Comparison of ENCODE assay signal across 24 cellular contexts in genomic region chr5:80780024-80780423, GRCh38.
DNase-seq lines count a peak whose midpoint lies in the region; ATAC-seq, FAIRE-seq and TF ChIP-seq lines count a peak whose summit lies in the region.
"Had no signal": no experiment of that assay in that cellular context is flagged by ENCODE, and none has a peak within 500 bp of the region (broad histone marks: within the 10 kb centered on the region; RNA-seq: fewer than 3 reads in every experiment).

No MANE protein-coding gene starts in this region.

- H3K18ac ChIP-seq in mesenchymal stem cell (ENCODE audit: low read depth in 1 of 2, low read length in 2 of 2), result no peak overlapping the region

- CTCF ChIA-PET in HepG2 (lab: Yijun Ruan, JAX; ENCODE audit: low intra/inter-chr PET ratio, low total read pairs), result no interaction called here

- BruUV-seq in HepG2 (replicated peaks; lab: Mats Ljungman, UMichigan), result no TSS peak

- DNase-seq in HepG2 (ENCODE audit: low spot score) (peak; percentile 25), right lobe of liver (no peak), mesenchymal stem cell (no peak), thyroid gland (no peak), NCI-H226 (no peak), dorsolateral prefrontal cortex (no peak)
- DNase-seq: AML-193; Caco-2; CD4-positive, alpha-beta T cell; CD8-positive, alpha-beta T cell; DMS 273 treated with DMSO at 0.1 percent for 48 hours; DMS153; DMS53; DMS79; DND-41; EL; GDM1 had no signal

- H2BK5ac ChIP-seq in mesenchymal stem cell (ENCODE audit: low read depth, low read length, poor library complexity, severe bottlenecking), result no peak overlapping the region

- H3K36me3 ChIP-seq in HepG2 (replicated peaks in 1 of 2; ENCODE audit: control insufficient read depth in 1 of 2, insufficient read depth in 2 of 2, low read length in 2 of 2), result no peaks in the 10 kb centered on the region
- peaks cover 0 to 4% (median 1%) of the 10 kb centered on the region in 4 donors for H3K36me3 ChIP-seq in right lobe of liver
- H3K36me3 ChIP-seq in mesenchymal stem cell (ENCODE audit: control insufficient read depth in 1 of 2, insufficient read depth in 2 of 2, low read depth in 1 of 2, low read length in 2 of 2), result peaks cover 0 to 21% of the 10 kb centered on the region in 2 experiments
- no peaks in the 10 kb centered on the region for H3K36me3 ChIP-seq in thyroid gland

- H4K8ac ChIP-seq in mesenchymal stem cell (ENCODE audit: low read length), result no peak overlapping the region

- H3K4me1 ChIP-seq in HepG2 (ENCODE audit: insufficient read depth, low read length), result peaks cover 6% of the 10 kb centered on the region; the same call in 1 of the 2 replicates
- no peaks in the 10 kb centered on the region for H3K4me1 ChIP-seq in right lobe of liver
- H3K4me1 ChIP-seq in mesenchymal stem cell (ENCODE audit: control insufficient read depth, insufficient read depth, low read depth, low read length), result peaks cover 2% of the 10 kb centered on the region
- peaks cover 0 to 11% of the 10 kb centered on the region in 2 donors for H3K4me1 ChIP-seq in thyroid gland
- H3K4me1 ChIP-seq: BLaER1 treated with 17β-estradiol and CSF1 and Interleukin-3, amounts not matched to agents 10 nM and 100 nM; Caco-2 had no signal

- no peak overlapping the region for H2BK12ac ChIP-seq in mesenchymal stem cell (ENCODE audit: low read length in 2 of 2)

- in situ Hi-C loops in HepG2 (cut with HindIII; ENCODE audit: extremely low pct_ligation_motif_present, low pct_unique_long_range_greater_than_20kb), result no loop called here

- H2BK15ac ChIP-seq in mesenchymal stem cell (ENCODE audit: low read depth, poor library complexity, severe bottlenecking), result no peak overlapping the region

- TF ChIP-seq POLR2A in HepG2 (IDR thresholded peaks at IDR 0.05; ENCODE audit: insufficient read depth in 1 of 2, low read depth in 2 of 2, low read length in 2 of 2) (no peak), right lobe of liver (IDR thresholded peaks at IDR 0.05) (no peak), thyroid gland (IDR thresholded peaks at IDR 0.05) (no peak)

- peaks cover 2% of the 10 kb centered on the region for H3K79me1 ChIP-seq in mesenchymal stem cell (replicated peaks; ENCODE audit: low read length, poor library complexity, severe bottlenecking)

- POLR2A ChIA-PET in HepG2 (lab: Yijun Ruan, JAX), result no interaction called here

- no peaks in the 10 kb centered on the region for H3K27me3 ChIP-seq in HepG2 (ENCODE audit: control insufficient read depth in 1 of 2, insufficient read depth in 2 of 2, low read length in 2 of 2)
- no peaks in the 10 kb centered on the region for H3K27me3 ChIP-seq in right lobe of liver
- no peaks in the 10 kb centered on the region for H3K27me3 ChIP-seq in mesenchymal stem cell (ENCODE audit: control insufficient read depth in 1 of 2, insufficient read depth in 1 of 2, low read length in 2 of 2)
- no peaks in the 10 kb centered on the region for H3K27me3 ChIP-seq in thyroid gland
- H3K27me3 ChIP-seq in dorsolateral prefrontal cortex, result no peaks in the 10 kb centered on the region
- H3K27me3 ChIP-seq: BLaER1 treated with 17β-estradiol and CSF1 and Interleukin-3, amounts not matched to agents 10 nM and 100 nM had no signal

- ATAC-seq in HepG2 (peak; percentile 86), right lobe of liver (no peak)
- ATAC-seq: A549; CD8-positive, alpha-beta T cell; GM12878 had no signal

- H2AK5ac ChIP-seq in mesenchymal stem cell (ENCODE audit: low read length, severe bottlenecking), result no peak overlapping the region

- no peak for FAIRE-seq in HepG2 (lab: Jason Lieb, UNC)
- FAIRE-seq: A549, GM12878, GM12892, GM18507 had no signal

- TF ChIP-seq RAD21 in HepG2 (CRISPR knock-in tag; IDR thresholded peaks at IDR 0.05), result no peak

- no peaks in the 10 kb centered on the region for H4K20me1 ChIP-seq in HepG2 (ENCODE audit: insufficient read depth, low read length)
- H4K20me1 ChIP-seq: BLaER1 treated with 17β-estradiol and CSF1 and Interleukin-3, amounts not matched to agents 10 nM and 100 nM had no signal

- no peak overlapping the region for H3K4ac ChIP-seq in mesenchymal stem cell (ENCODE audit: low read depth in 1 of 2, low read length in 2 of 2)

- no peak overlapping the region for H3K9ac ChIP-seq in HepG2 (ENCODE audit: insufficient read depth, low read depth, low read length)
- no peak overlapping the region for H3K9ac ChIP-seq in mesenchymal stem cell (ENCODE audit: low read length)
- H3K9ac ChIP-seq: BLaER1 treated with 17β-estradiol and CSF1 and Interleukin-3, amounts not matched to agents 10 nM and 100 nM had no signal

- H3K4me2 ChIP-seq in HepG2 (ENCODE audit: low read depth, low read length) (no peak overlapping the region), mesenchymal stem cell (ENCODE audit: low read length, poor library complexity, severe bottlenecking) (no peak overlapping the region)
- H3K4me2 ChIP-seq: A549; BLaER1 treated with 17β-estradiol and CSF1 and Interleukin-3, amounts not matched to agents 10 nM and 100 nM had no signal

- 91% methylated on average over 2 of the region's 2 CpGs for WGBS in HepG2 (ENCODE audit: low lambda C conversion rate)
- 96% methylated on average over 2 of the region's 2 CpGs for WGBS in right lobe of liver (ENCODE audit: insufficient coverage, low coverage, low lambda C conversion rate, missing lambda C conversion rate)
- WGBS in mesenchymal stem cell, result 100% methylated on average over 1 of the region's 2 CpGs
- WGBS in thyroid gland, 2 donors, result 98% methylated on average over 2 of the region's 2 CpGs

- H3K9me3 ChIP-seq in HepG2 (ENCODE audit: low read length) (no peaks in the 10 kb centered on the region), right lobe of liver (no peaks in the 10 kb centered on the region), mesenchymal stem cell (ENCODE audit: control insufficient read depth, low read length) (no peaks in the 10 kb centered on the region), thyroid gland (no peaks in the 10 kb centered on the region)
- H3K9me3 ChIP-seq: A549, Caco-2 had no signal

- H3K27ac ChIP-seq in HepG2 (ENCODE audit: extremely low read length, insufficient read depth, low read length) (no peak overlapping the region), right lobe of liver (no peak overlapping the region), mesenchymal stem cell (ENCODE audit: low read length, poor library complexity, severe bottlenecking) (peak overlapping the region; percentile 24), thyroid gland (peak overlapping the region in 2 of 3 donors; percentile 46 to 50), dorsolateral prefrontal cortex (no peak overlapping the region)
- H3K27ac ChIP-seq: 22Rv1; A549; BLaER1 treated with 17β-estradiol and CSF1 and Interleukin-3, amounts not matched to agents 10 nM and 100 nM; C4-2B had no signal

- no peak overlapping the region for H2BK120ac ChIP-seq in mesenchymal stem cell (ENCODE audit: low read depth, low read length)

- H3K79me2 ChIP-seq in HepG2 (ENCODE audit: insufficient read depth, low read length), result no peaks in the 10 kb centered on the region

- no peak overlapping the region for H4K91ac ChIP-seq in mesenchymal stem cell (ENCODE audit: low read length)

- H3K14ac ChIP-seq in mesenchymal stem cell (ENCODE audit: low read length in 2 of 2), result no peak overlapping the region

- no peak overlapping the region for H3K23ac ChIP-seq in mesenchymal stem cell (ENCODE audit: low read length in 2 of 2)

- no peak for TF ChIP-seq CTCF in HepG2 (CRISPR knock-in tag; IDR thresholded peaks at IDR 0.05)
- TF ChIP-seq CTCF in right lobe of liver (IDR thresholded peaks at IDR 0.05), result no peak
- no peak for TF ChIP-seq CTCF in thyroid gland (IDR thresholded peaks at IDR 0.05)
- TF ChIP-seq CTCF in dorsolateral prefrontal cortex (IDR thresholded peaks at IDR 0.05 in 54 of 56, conservative IDR thresholded peaks at IDR 0.05 in 2 of 56; ENCODE audit: low read depth in 1 of 56, partially characterized antibody in 56 of 56), result no peak

- H3K4me3 ChIP-seq in HepG2 (replicated peaks in 1 of 3; ENCODE audit: insufficient read depth in 1 of 3, low read depth in 2 of 3, low read length in 3 of 3) (no peak overlapping the region), right lobe of liver (no peak overlapping the region), mesenchymal stem cell (ENCODE audit: insufficient read depth in 1 of 2, low read depth in 1 of 2, low read length in 2 of 2) (no peak overlapping the region), thyroid gland (replicated peaks in 1 of 3) (no peak overlapping the region), dorsolateral prefrontal cortex (no peak overlapping the region)
- H3K4me3 ChIP-seq: A549; BLaER1 treated with 17β-estradiol and CSF1 and Interleukin-3, amounts not matched to agents 10 nM and 100 nM; GM12878 had no signal

- no peak overlapping the region for H2AFZ ChIP-seq in HepG2 (ENCODE audit: low read length)
- H2AFZ ChIP-seq in mesenchymal stem cell (ENCODE audit: low read depth, low read length), result no peak overlapping the region

- intact Hi-C loops in HepG2 (cut with micrococcal nuclease; ENCODE audit: unreplicated experiment) (no loop called here), right lobe of liver (cut with DNase I) (no loop called here), thyroid gland (cut with DNase I) (no loop called here), dorsolateral prefrontal cortex (cut with DNase I) (no loop called here)

- TF ChIP-seq EP300 in HepG2 (IDR thresholded peaks at IDR 0.05; ENCODE audit: low read depth in 2 of 2, low read length in 2 of 2) (no peak), HepG2 (CRISPR knock-in tag; IDR thresholded peaks at IDR 0.05; ENCODE audit: borderline replicate concordance) (no peak)

TF ChIP-seq in HepG2, 621 proteins besides CTCF, POLR2A, EP300 and RAD21 (continues in another document):
- TF ChIP-seq SAP130 (CRISPR knock-in tag; IDR thresholded peaks at IDR 0.05; ENCODE audit: low read depth) (peak; percentile 22; the same call in 1 of the 2 replicates), PATZ1 (CRISPR knock-in tag; IDR thresholded peaks at IDR 0.05) (no peak)

Comparison
In these comparisons a context has a peak if more than half of its experiments do, and no peak if none do; other contexts are left out.
1. H3K27ac ChIP-seq: peak in mesenchymal stem cell (single experiment) and thyroid gland (2 of 3); none in HepG2 (single experiment), right lobe of liver (0 of 3) and dorsolateral prefrontal cortex (0 of 59).